In genomic region chr17:7355053-7355452, GRCh38 we compare ENCODE assay signal across 1 cellular context.
TF ChIP-seq lines count a peak whose summit lies in the region.

Gene TMEM95, plus strand, starts transcription at chr17:7355156. Its CDS starts 49 bp downstream, at chr17:7355205.

TF ChIP-seq in IMR-90, 13 proteins besides CTCF, POLR2A, EP300 and RAD21 (continued from another document):
- TF ChIP-seq ELK1 (IDR thresholded peaks at IDR 0.05; ENCODE audit: borderline replicate concordance, low read depth, low read length): no peak
